Comparison of ENCODE assay signal across 8 cellular contexts in the genomic region with DNA sequence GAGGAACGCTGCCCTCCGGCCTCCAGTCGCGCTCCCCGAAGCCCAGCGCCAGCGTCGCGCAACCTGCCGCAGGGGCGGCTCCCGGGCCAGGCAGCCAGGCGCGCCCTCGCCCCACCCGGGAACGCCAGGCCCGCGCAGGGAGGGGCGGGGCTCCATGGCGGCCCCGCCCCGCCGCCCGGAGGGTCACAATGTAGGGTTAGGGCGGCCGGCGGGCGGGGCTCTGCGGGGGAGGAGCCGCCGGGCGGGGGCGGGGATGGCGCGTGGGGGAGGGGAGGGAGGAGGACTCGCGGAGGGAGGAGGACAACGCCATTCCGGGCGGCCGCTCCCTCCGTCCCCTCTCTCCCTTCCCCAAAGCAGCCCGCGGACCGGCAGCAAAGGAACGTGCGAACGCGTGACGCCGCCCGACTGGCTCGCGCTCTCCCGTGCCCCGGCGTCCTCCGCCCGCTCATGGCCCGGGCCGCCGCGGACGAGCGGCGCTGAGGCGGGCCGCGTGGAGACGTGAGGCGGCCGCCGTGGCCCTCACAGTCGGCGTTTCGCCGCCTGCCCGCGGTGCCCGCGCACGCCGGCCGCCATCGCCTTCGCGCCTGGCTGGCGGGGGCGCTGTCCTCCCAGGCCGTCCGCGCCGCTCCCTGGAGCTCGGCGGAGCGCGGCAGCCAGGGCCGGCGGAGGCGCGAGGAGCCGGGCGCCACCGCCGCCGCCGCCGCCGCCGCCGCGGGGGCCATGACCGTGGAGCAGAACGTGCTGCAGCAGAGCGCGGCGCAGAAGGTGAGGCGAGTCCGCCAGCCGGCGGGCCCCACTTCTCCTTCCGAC. TPM values are rescaled to one million over a fixed set of nuclear protein-coding genes. Genes with fewer than 3 reads are reported as not detected.
DNase-seq lines count a peak whose midpoint lies in the region; ATAC-seq and TF ChIP-seq lines count a peak whose summit lies in the region.

A gene with protein sequence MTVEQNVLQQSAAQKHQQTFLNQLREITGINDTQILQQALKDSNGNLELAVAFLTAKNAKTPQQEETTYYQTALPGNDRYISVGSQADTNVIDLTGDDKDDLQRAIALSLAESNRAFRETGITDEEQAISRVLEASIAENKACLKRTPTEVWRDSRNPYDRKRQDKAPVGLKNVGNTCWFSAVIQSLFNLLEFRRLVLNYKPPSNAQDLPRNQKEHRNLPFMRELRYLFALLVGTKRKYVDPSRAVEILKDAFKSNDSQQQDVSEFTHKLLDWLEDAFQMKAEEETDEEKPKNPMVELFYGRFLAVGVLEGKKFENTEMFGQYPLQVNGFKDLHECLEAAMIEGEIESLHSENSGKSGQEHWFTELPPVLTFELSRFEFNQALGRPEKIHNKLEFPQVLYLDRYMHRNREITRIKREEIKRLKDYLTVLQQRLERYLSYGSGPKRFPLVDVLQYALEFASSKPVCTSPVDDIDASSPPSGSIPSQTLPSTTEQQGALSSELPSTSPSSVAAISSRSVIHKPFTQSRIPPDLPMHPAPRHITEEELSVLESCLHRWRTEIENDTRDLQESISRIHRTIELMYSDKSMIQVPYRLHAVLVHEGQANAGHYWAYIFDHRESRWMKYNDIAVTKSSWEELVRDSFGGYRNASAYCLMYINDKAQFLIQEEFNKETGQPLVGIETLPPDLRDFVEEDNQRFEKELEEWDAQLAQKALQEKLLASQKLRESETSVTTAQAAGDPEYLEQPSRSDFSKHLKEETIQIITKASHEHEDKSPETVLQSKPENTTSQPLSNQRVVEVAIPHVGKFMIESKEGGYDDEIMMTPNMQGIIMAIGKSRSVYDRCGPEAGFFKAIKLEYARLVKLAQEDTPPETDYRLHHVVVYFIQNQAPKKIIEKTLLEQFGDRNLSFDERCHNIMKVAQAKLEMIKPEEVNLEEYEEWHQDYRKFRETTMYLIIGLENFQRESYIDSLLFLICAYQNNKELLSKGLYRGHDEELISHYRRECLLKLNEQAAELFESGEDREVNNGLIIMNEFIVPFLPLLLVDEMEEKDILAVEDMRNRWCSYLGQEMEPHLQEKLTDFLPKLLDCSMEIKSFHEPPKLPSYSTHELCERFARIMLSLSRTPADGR (plus strand): TSS at position 309 of the 810 bp plus-strand sequence. CDS start 412 bp downstream, at position 721.

- intact Hi-C loops in activated CD4-positive, alpha-beta T cell treated with anti-CD3 and anti-CD28 coated beads, Interleukin-2, amount 10 ng/mL, durations not matched to agents 24 days and 14 days (cut with micrococcal nuclease): loop anchor here (1.0 to 10.0 kb wide), 7 partner anchors 37 to 1882 kb away; a partner anchor contains a TSS

- ATAC-seq in GM19043 (IDR thresholded peaks at IDR 0.05; ENCODE audit: low read depth, unreplicated experiment) (peak; percentile 57), HG03342 (IDR thresholded peaks at IDR 0.05; ENCODE audit: unreplicated experiment) (peak; percentile 53), left lobe of liver (peak; percentile 94)

- H3K4me1 Mint-ChIP-seq in activated CD4-positive, alpha-beta T cell treated with anti-CD3 and anti-CD28 coated beads, Interleukin-2, amount 10 ng/mL, durations not matched to agents 24 days and 14 days: peaks cover 12% of the 10 kb centered on the region

- DNase-seq in Ammon's horn (ENCODE audit: low spot score): peak; percentile 89
- DNase-seq in NCI-H524 treated with DMSO at 0.1 percent for 48 hours (lab: John Stamatoyannopoulos, UW): peak; percentile 27
- peak; percentile 94 for DNase-seq in activated CD4-positive, alpha-beta T cell treated with anti-CD3 and anti-CD28 coated beads, Interleukin-2, amount 10 ng/mL, durations not matched to agents 24 days and 14 days
- DNase-seq in coronary artery (ENCODE audit: low spot score): peak; percentile 91
- peak; percentile 94 for DNase-seq in left lobe of liver (ENCODE audit: low spot score)
- DNase-seq in stimulated activated CD4-positive, alpha-beta T cell treated with anti-CD3 and anti-CD28 coated beads, Interleukin-2, amount 100 ng/mL, for 4 hours (ENCODE audit: low read depth): peak; percentile 88

- H3K27ac Mint-ChIP-seq in activated CD4-positive, alpha-beta T cell treated with anti-CD3 and anti-CD28 coated beads, Interleukin-2, amount 10 ng/mL, durations not matched to agents 24 days and 14 days: peak within 1 kb of the TSS; percentile 92

- H3K27me3 Mint-ChIP-seq in activated CD4-positive, alpha-beta T cell treated with anti-CD3 and anti-CD28 coated beads, Interleukin-2, amount 10 ng/mL, durations not matched to agents 24 days and 14 days: peaks cover 21% of the 10 kb centered on the region

- TF ChIP-seq CTCF in coronary artery (IDR thresholded peaks at IDR 0.05): no peak

- peak within 1 kb of the TSS; percentile 93 for H3K4me3 ChIP-seq in coronary artery

- no peaks in the 10 kb centered on the region for H3K9me3 Mint-ChIP-seq in activated CD4-positive, alpha-beta T cell treated with anti-CD3 and anti-CD28 coated beads, Interleukin-2, amount 10 ng/mL, durations not matched to agents 24 days and 14 days

- H3K4me3 Mint-ChIP-seq in activated CD4-positive, alpha-beta T cell treated with anti-CD3 and anti-CD28 coated beads, Interleukin-2, amount 10 ng/mL, durations not matched to agents 24 days and 14 days: peak within 1 kb of the TSS; percentile 94

- H3K27ac ChIP-seq in coronary artery: peak within 1 kb of the TSS; percentile 87 to 97

- no peaks in the 10 kb centered on the region for H3K36me3 Mint-ChIP-seq in activated CD4-positive, alpha-beta T cell treated with anti-CD3 and anti-CD28 coated beads, Interleukin-2, amount 10 ng/mL, durations not matched to agents 24 days and 14 days (ENCODE audit: low read depth)

RNA-seq across cellular contexts. Expression of the gene that starts here (rescaled TPM):
- total RNA-seq in activated CD4-positive, alpha-beta T cell treated with anti-CD3 and anti-CD28 coated beads, Interleukin-2, amount 10 ng/mL, durations not matched to agents 24 days and 14 days: 27.3 and 29.0 TPM in 2 replicates
- 17.2 TPM for total RNA-seq in left lobe of liver

Comparison
In these comparisons a context has a peak if more than half of its experiments do, and no peak if none do; other contexts are left out.
1. Peak in every context shown above with its lines: DNase-seq, ATAC-seq, H3K4me3 ChIP-seq and H3K27ac ChIP-seq.
2. DNase-seq: peak in every context shown above with its lines; median percentile 94 in activated CD4-positive, alpha-beta T cell treated with anti-CD3 and anti-CD28 coated beads, Interleukin-2, amount 10 ng/mL, durations not matched to agents 24 days and 14 days; 94 in left lobe of liver; 91 in coronary artery; 89 in Ammon's horn; 88 in stimulated activated CD4-positive, alpha-beta T cell treated with anti-CD3 and anti-CD28 coated beads, Interleukin-2, amount 100 ng/mL, for 4 hours; 27 in NCI-H524 treated with DMSO at 0.1 percent for 48 hours.